ENCODE assay signal across 20 cellular contexts in genomic region chr13:110491869-110492268, GRCh38.
DNase-seq lines count a peak whose midpoint lies in the region; ATAC-seq, FAIRE-seq and TF ChIP-seq lines count a peak whose summit lies in the region.
"Had no signal": no experiment of that assay in that cellular context is flagged by ENCODE, and none has a peak within 500 bp of the region (broad histone marks: within the 10 kb centered on the region; RNA-seq: fewer than 3 reads in every experiment).

No MANE protein-coding gene starts in this region.

- H3K4me1 ChIP-seq in GM23338 (ENCODE audit: insufficient read depth) (peaks cover 12% of the 10 kb centered on the region), kidney (ENCODE audit: control insufficient read depth in 1 of 2, insufficient read depth in 1 of 2, low read depth in 1 of 2, low read length in 2 of 2) (no peaks in the 10 kb centered on the region), aorta (ENCODE audit: control insufficient read depth in 1 of 2, insufficient read depth in 2 of 2, low read length in 2 of 2) (no peaks in the 10 kb centered on the region)
- H3K4me1 ChIP-seq: A549, HAP-1 had no signal

- peak overlapping the region; percentile 27; the same call in 1 of the 2 replicates for H3K27ac Mint-ChIP-seq in GM23338
- H3K27ac Mint-ChIP-seq: CD4-positive, alpha-beta T cell had no signal

- peaks cover 9% of the 10 kb centered on the region for H3F3A ChIP-seq in GM23338 (replicated peaks; ENCODE audit: low read depth)

- no peaks in the 10 kb centered on the region for H3K9me2 ChIP-seq in GM23338 (ENCODE audit: insufficient read depth)

- peaks cover 6% of the 10 kb centered on the region for H3K9me3 Mint-ChIP-seq in GM23338
- H3K9me3 Mint-ChIP-seq: CD4-positive, alpha-beta T cell; IgD-negative memory B cell had no signal

- H3K4me1 Mint-ChIP-seq in GM23338 = peaks cover 14% of the 10 kb centered on the region
- H3K4me1 Mint-ChIP-seq: IgD-negative memory B cell had no signal

- H3K79me2 ChIP-seq in GM23338 (replicated peaks; ENCODE audit: insufficient read depth) = no peaks in the 10 kb centered on the region

- H3K4me3 ChIP-seq in GM23338 = no peak overlapping the region
- no peak overlapping the region for H3K4me3 ChIP-seq in kidney (ENCODE audit: low read length in 2 of 2)
- no peak overlapping the region for H3K4me3 ChIP-seq in aorta (ENCODE audit: low read length in 2 of 2)
- H3K4me3 ChIP-seq: A549, HAP-1 had no signal

- WGBS in aorta, 2 donors = 88 to 91% methylated on average over 14 of the region's 14 CpGs

- peaks cover 6% of the 10 kb centered on the region for H3K27me3 Mint-ChIP-seq in GM23338 (ENCODE audit: insufficient read depth, low read depth, poor library complexity)
- H3K27me3 Mint-ChIP-seq: CD4-positive, alpha-beta T cell; IgD-negative memory B cell had no signal

- FAIRE-seq in kidney (lab: Jason Lieb, UNC) = no peak
- FAIRE-seq: A549, D721Med, GM12892, GM18507, HepG2 had no signal

- DNase-seq in GM23338 (ENCODE audit: low spot score) (no peak), kidney (peak; percentile 52), sciatic nerve (ENCODE audit: low spot score) (peak; percentile 52), aorta (peak; percentile 33 to 53), NCI-H1694 treated with DMSO at 0.1 percent for 48 hours (lab: John Stamatoyannopoulos, UW) (no peak)
- no peak for DNase-seq in stimulated activated CD4-positive, alpha-beta T cell treated with anti-CD3 and anti-CD28 coated beads, Interleukin-2, amount 100 ng/mL, for 24 hours
- DNase-seq: AML-193; Caco-2; CD4-positive, alpha-beta T cell; GDM1 had no signal

- no peak for ATAC-seq in GM23338
- no peak for ATAC-seq in sciatic nerve
- no peak for ATAC-seq in aorta (ENCODE audit: low FRiP score)
- ATAC-seq in GM18870 (IDR thresholded peaks at IDR 0.05; ENCODE audit: unreplicated experiment) = no peak
- ATAC-seq: A549, HepG2 had no signal

- no peak overlapping the region for H3K9ac ChIP-seq in kidney (ENCODE audit: low read length in 2 of 2)

- intact Hi-C loops in kidney (cut with DNase I) = no loop called here
- intact Hi-C loops in sciatic nerve (cut with DNase I) = no loop called here
- intact Hi-C loops in aorta (cut with DNase I) = no loop called here

- TF ChIP-seq CTCF in GM23338 (conservative IDR thresholded peaks at IDR 0.05; ENCODE audit: low read depth in 2 of 2) (no peak), kidney (IDR thresholded peaks at IDR 0.05; ENCODE audit: borderline replicate concordance, extremely low read depth, insufficient read depth) (no peak)

- no peaks in the 10 kb centered on the region for H3K27me3 ChIP-seq in GM23338 (ENCODE audit: insufficient read depth)
- H3K27me3 ChIP-seq in aorta (ENCODE audit: control insufficient read depth in 1 of 2, insufficient read depth in 2 of 2, low read length in 1 of 2) = no peaks in the 10 kb centered on the region

- H4K20me1 ChIP-seq in GM23338 (replicated peaks; ENCODE audit: insufficient read depth) = no peaks in the 10 kb centered on the region

- peaks cover 41% of the 10 kb centered on the region for H3K36me3 Mint-ChIP-seq in GM23338 (ENCODE audit: low read depth)

- H3K4me2 ChIP-seq in GM23338 = no peak overlapping the region
- H3K4me2 ChIP-seq: A549 had no signal

- H3K4me3 Mint-ChIP-seq in GM23338 = no peak overlapping the region
- H3K4me3 Mint-ChIP-seq: CD4-positive, alpha-beta T cell; IgD-negative memory B cell had no signal

- no peak overlapping the region for H3K27ac ChIP-seq in GM23338 (ENCODE audit: low read depth)
- H3K27ac ChIP-seq in kidney (ENCODE audit: low read depth in 2 of 2, low read length in 2 of 2) = no peak overlapping the region
- no peak overlapping the region for H3K27ac ChIP-seq in aorta (ENCODE audit: low read depth in 1 of 2, low read length in 2 of 2)
- H3K27ac ChIP-seq: 22Rv1, A549, C4-2B had no signal

- H3K36me3 ChIP-seq in GM23338 (ENCODE audit: insufficient read depth) = 0 out of 2 replicates have a peak, but pooled peaks cover 4% of the 10 kb centered on the region
- peaks cover 32 to 64% of the 10 kb centered on the region in 2 donors for H3K36me3 ChIP-seq in kidney (ENCODE audit: control insufficient read depth in 1 of 2, insufficient read depth in 2 of 2, low read length in 2 of 2)
- peaks cover 5 to 21% of the 10 kb centered on the region in 2 donors for H3K36me3 ChIP-seq in aorta (ENCODE audit: control insufficient read depth in 1 of 2, insufficient read depth in 2 of 2, low read length in 1 of 2)
- H3K36me3 ChIP-seq: HAP-1 had no signal

- H3K9me3 ChIP-seq in kidney (ENCODE audit: control insufficient read depth in 1 of 2, low read length in 2 of 2) = no peaks in the 10 kb centered on the region
- no peaks in the 10 kb centered on the region for H3K9me3 ChIP-seq in aorta (ENCODE audit: control insufficient read depth, low read length)
- H3K9me3 ChIP-seq: A549, Caco-2, HAP-1 had no signal

- H2AFZ ChIP-seq in GM23338 = no peak overlapping the region

TF ChIP-seq in GM23338, 12 proteins besides CTCF, POLR2A, EP300 and RAD21 (continues in another document):
- no peak for TF ChIP-seq EZH2phosphoT487 (IDR thresholded peaks at IDR 0.05; ENCODE audit: unreplicated experiment)
- no peak for TF ChIP-seq POLR2AphosphoS5 (IDR thresholded peaks at IDR 0.05; ENCODE audit: low read depth)
- no peak for TF ChIP-seq EZH2 (IDR thresholded peaks at IDR 0.05; ENCODE audit: low read depth, unreplicated experiment)
- TF ChIP-seq JUNB (IDR thresholded peaks at IDR 0.05; ENCODE audit: unreplicated experiment) = no peak
- no peak for TF ChIP-seq ZNF114 (CRISPR knock-in tag; IDR thresholded peaks at IDR 0.05)
- no peak for TF ChIP-seq REST (IDR thresholded peaks at IDR 0.05; ENCODE audit: unreplicated experiment)
- TF ChIP-seq ZNF331 (CRISPR knock-in tag; IDR thresholded peaks at IDR 0.05; ENCODE audit: low read depth) = no peak
- TF ChIP-seq CREB1 (CRISPR knock-in tag; IDR thresholded peaks at IDR 0.05; ENCODE audit: low read depth) = no peak
- TF ChIP-seq NANOG (IDR thresholded peaks at IDR 0.05; ENCODE audit: borderline replicate concordance) = no peak
- no peak for TF ChIP-seq STAT1 (IDR thresholded peaks at IDR 0.05; ENCODE audit: unreplicated experiment)

Comparison
In these comparisons a context has a peak if more than half of its experiments do, and no peak if none do; other contexts are left out.
1. DNase-seq: peak in kidney (single experiment), sciatic nerve (single experiment) and aorta (2 of 2); none in GM23338 (single experiment), NCI-H1694 treated with DMSO at 0.1 percent for 48 hours (single experiment) and stimulated activated CD4-positive, alpha-beta T cell treated with anti-CD3 and anti-CD28 coated beads, Interleukin-2, amount 100 ng/mL, for 24 hours (0 of 2).